18 cellular contexts compared by ENCODE assay signal in the genomic region with DNA sequence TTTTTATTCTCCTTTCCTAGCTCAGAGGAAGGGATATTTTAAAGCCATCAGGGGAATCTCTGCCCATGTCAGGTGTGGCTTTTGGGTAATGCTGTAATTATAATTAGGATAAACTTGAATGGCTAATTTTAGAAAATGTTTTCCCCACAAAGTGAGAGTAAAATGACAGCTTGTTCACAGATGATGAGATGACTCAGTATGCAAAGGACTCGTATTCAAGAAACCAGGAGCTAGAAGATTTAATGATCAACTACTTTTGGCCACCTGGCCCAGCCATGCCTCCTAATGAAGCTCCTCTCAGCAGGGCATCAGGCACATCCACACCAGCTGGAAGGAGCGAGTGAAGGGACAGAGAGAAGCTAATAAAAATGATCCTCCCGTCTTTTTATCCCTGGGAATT. TPM values are rescaled to one million over a fixed set of nuclear protein-coding genes. Genes with fewer than 3 reads are reported as not detected.
DNase-seq lines count a peak whose midpoint lies in the region; ATAC-seq and TF ChIP-seq lines count a peak whose summit lies in the region.
"Had no signal": no experiment of that assay in that cellular context is flagged by ENCODE, and none has a peak within 500 bp of the region (broad histone marks: within the 10 kb centered on the region; RNA-seq: fewer than 3 reads in every experiment).

No MANE protein-coding gene starts in this region.

- no peak overlapping the region for H3K4me3 ChIP-seq in suprapubic skin
- H3K4me3 ChIP-seq: gastrocnemius medialis, smooth muscle cell had no signal

- no peak for TF ChIP-seq POLR2A in suprapubic skin (IDR thresholded peaks at IDR 0.05)

- no peaks in the 10 kb centered on the region for H3K27me3 ChIP-seq in suprapubic skin
- H3K27me3 ChIP-seq: gastrocnemius medialis had no signal

- TF ChIP-seq CTCF in suprapubic skin (IDR thresholded peaks at IDR 0.05) = no peak

- no peaks in the 10 kb centered on the region for H3K4me1 ChIP-seq in suprapubic skin
- H3K4me1 ChIP-seq: gastrocnemius medialis had no signal

- in situ Hi-C loops in ACHN (cut with HindIII; ENCODE audit: low pct_ligation_motif_present, low pct_unique_long_range_greater_than_20kb, low sequenced_read_pairs) = no loop called here

- no peaks in the 10 kb centered on the region for H3K9me3 ChIP-seq in suprapubic skin
- H3K9me3 ChIP-seq: gastrocnemius medialis had no signal

- WGBS in suprapubic skin = 66% methylated on average over 3 of the region's 3 CpGs

- no peak for DNase-seq in AML-193 (lab: John Stamatoyannopoulos, UW)
- no peak for DNase-seq in ACHN
- no peak for DNase-seq in suprapubic skin (ENCODE audit: low spot score in 2 of 2)
- DNase-seq: EL; gastrocnemius medialis; NCI-H187; NCI-H748 treated with DMSO at 0.1 percent for 48 hours; nucleus accumbens; RPMI8226; stimulated activated naive CD8-positive, alpha-beta T cell treated with anti-CD3 and anti-CD28 coated beads, Interleukin-15, amount 100 ng/mL, for 72 hours; T-helper 1 cell had no signal

- H3K27ac ChIP-seq in suprapubic skin = no peak overlapping the region
- H3K27ac ChIP-seq: C4-2B, gastrocnemius medialis had no signal

- no peaks in the 10 kb centered on the region for H3K36me3 ChIP-seq in suprapubic skin
- H3K36me3 ChIP-seq: gastrocnemius medialis had no signal

- ATAC-seq in GM19043 (IDR thresholded peaks at IDR 0.05; ENCODE audit: low read depth, unreplicated experiment) (peak; percentile 75), GM21825 (IDR thresholded peaks at IDR 0.05; ENCODE audit: unreplicated experiment) (peak; percentile 75), HG03139 (IDR thresholded peaks at IDR 0.05; ENCODE audit: unreplicated experiment) (peak; percentile 87), esophagus mucosa (no peak)
- ATAC-seq: gastrocnemius medialis; stimulated activated naive CD8-positive, alpha-beta T cell treated with anti-CD3 and anti-CD28 coated beads, Interleukin-15, amount 100 ng/mL, for 72 hours had no signal

- no peak for TF ChIP-seq EP300 in suprapubic skin (IDR thresholded peaks at IDR 0.05)

RNA-seq across cellular contexts. Expression of gene PLEKHG7, which starts 29.0 kb away (rescaled TPM):
- 0.28 TPM for total RNA-seq in esophagus mucosa
- total RNA-seq in suprapubic skin = not detected
- total RNA-seq: gastrocnemius medialis, LHCN-M2, smooth muscle cell had no signal
